In genomic region chr13:39284801-39285388, GRCh38 we compare ENCODE assay signal across 27 cellular contexts.
A peak's percentile ranks its signal among the peaks of the same experiment; 100 is the strongest.
DNase-seq lines count a peak whose midpoint lies in the region; ATAC-seq and TF ChIP-seq lines count a peak whose summit lies in the region.
"Had no signal": no experiment of that assay in that cellular context is flagged by ENCODE, and none has a peak within 500 bp of the region (broad histone marks: within the 10 kb centered on the region; RNA-seq: fewer than 3 reads in every experiment).

No MANE protein-coding gene starts in this region.

- no peak overlapping the region for H3K4me3 Mint-ChIP-seq in naive thymus-derived CD4-positive, alpha-beta T cell
- H3K4me3 Mint-ChIP-seq: activated naive CD8-positive, alpha-beta T cell treated with anti-CD3 and anti-CD28 coated beads, Interleukin-2, amount 10 ng/mL, durations not matched to agents 7 days and 5 days; activated T-helper 1 cell treated with anti-CD3 and anti-CD28 coated beads, Interleukin-12 subunit alpha, Interleukin-12 subunit beta, Interleukin-2, Interleukin-4 antibody, amounts not matched to agents 30 ng/mL and 10 ng/mL and 1 ng/mL, durations not matched to agents 14 hours and 24 hours and 36 hours had no signal

- 57% methylated on average over 8 of the region's 8 CpGs for WGBS in SK-N-SH (ENCODE audit: low lambda C conversion rate)

- DNase-seq in SK-N-SH (no peak), cardiac fibroblast (ENCODE audit: low read depth in 2 of 2) (peak; percentile 33 to 39), left ventricle myocardium inferior (peak; percentile 27), HuH-7.5 (ENCODE audit: low spot score) (no peak)
- DNase-seq in naive thymus-derived CD4-positive, alpha-beta T cell, result no peak
- DNase-seq: 8988T; activated CD4-positive, CD25-positive, alpha-beta regulatory T cell treated with anti-CD3 and anti-CD28 coated beads, Interleukin-2, amount 50 U/mL, for 72 hours; activated naive CD8-positive, alpha-beta T cell treated with anti-CD3 and anti-CD28 coated beads, Interleukin-2, amount 10 ng/mL, durations not matched to agents 7 days and 5 days; C1 segment of cervical spinal cord; caudate nucleus; effector CD4-positive, alpha-beta T cell; GDM1; left lung; NCI-H1092; NCI-H2081 treated with DMSO at 0.1 percent for 48 hours; NCI-H524; ovary; SJCRH30; stimulated activated CD4-positive, alpha-beta T cell treated with anti-CD3 and anti-CD28 coated beads, Interleukin-4, amount 100 ng/mL, for 4 hours; substantia nigra had no signal

- H3K9me3 Mint-ChIP-seq in naive thymus-derived CD4-positive, alpha-beta T cell, result peaks cover 10 to 36% (median 18%) of the 10 kb centered on the region in 11 donors

- no peak for TF ChIP-seq RAD21 in SK-N-SH (IDR thresholded peaks at IDR 0.05; ENCODE audit: low read length)

- H3K4me1 Mint-ChIP-seq in naive thymus-derived CD4-positive, alpha-beta T cell, result no peaks in the 10 kb centered on the region
- H3K4me1 Mint-ChIP-seq: activated naive CD8-positive, alpha-beta T cell treated with anti-CD3 and anti-CD28 coated beads, Interleukin-2, amount 10 ng/mL, durations not matched to agents 7 days and 5 days had no signal

- H3K9ac ChIP-seq in SK-N-SH, result no peak overlapping the region
- H3K9ac ChIP-seq: KMS-11 had no signal

- CTCF ChIA-PET in SK-N-SH (lab: Yijun Ruan, JAX), result interaction anchor here (2.0 kb wide), 1 partner anchor 331 kb away, joined by 8 read pairs; no protein-coding TSS in a partner anchor
- CTCF ChIA-PET in naive thymus-derived CD4-positive, alpha-beta T cell (lab: Charles Lee), result no interaction called here

- TF ChIP-seq CTCF in SK-N-SH (IDR thresholded peaks at IDR 0.05) (0 out of 2 replicates have a peak, but pooled peaks have one; percentile 20), cardiac fibroblast (IDR thresholded peaks at IDR 0.05; ENCODE audit: low read depth, low read length) (no peak), left ventricle myocardium inferior (IDR thresholded peaks at IDR 0.05; ENCODE audit: borderline replicate concordance) (peak; percentile 32)

- H3K36me3 Mint-ChIP-seq in naive thymus-derived CD4-positive, alpha-beta T cell, result peaks cover 0 to 9% (median 0%) of the 10 kb centered on the region in 5 donors
- H3K36me3 Mint-ChIP-seq: activated naive CD8-positive, alpha-beta T cell treated with anti-CD3 and anti-CD28 coated beads, Interleukin-2, amount 10 ng/mL, durations not matched to agents 7 days and 5 days had no signal

- no peak overlapping the region for H2AFZ ChIP-seq in SK-N-SH (ENCODE audit: low read depth)

- no peak overlapping the region; a peak in 1 of 4 replicates for H3K4me3 ChIP-seq in SK-N-SH (ENCODE audit: low read depth in 2 of 2, low read length in 1 of 2)
- no peak overlapping the region for H3K4me3 ChIP-seq in cardiac fibroblast (replicated peaks in 1 of 2; ENCODE audit: low read depth in 2 of 2, low read length in 2 of 2)
- no peak overlapping the region for H3K4me3 ChIP-seq in left ventricle myocardium inferior
- no peak overlapping the region for H3K4me3 ChIP-seq in naive thymus-derived CD4-positive, alpha-beta T cell (ENCODE audit: low read length)
- H3K4me3 ChIP-seq: GM12878, left lung, ovary, SJCRH30, smooth muscle cell had no signal

- POLR2A ChIA-PET in SK-N-SH (lab: Yijun Ruan, JAX), result no interaction called here
- POLR2A ChIA-PET in naive thymus-derived CD4-positive, alpha-beta T cell (lab: Charles Lee), result interaction anchor here (0.6 kb wide), 1 partner anchor 386 kb away, joined by 3 read pairs; no protein-coding TSS in a partner anchor

- H3K9me3 ChIP-seq in SK-N-SH (no peaks in the 10 kb centered on the region; the same call in 1 of the 2 replicates), left ventricle myocardium inferior (replicated peaks) (peaks cover 30% of the 10 kb centered on the region)
- peaks cover 0 to 13% (median 0%) of the 10 kb centered on the region in 3 experiments for H3K9me3 ChIP-seq in naive thymus-derived CD4-positive, alpha-beta T cell (ENCODE audit: control insufficient read depth in 2 of 3, low read length in 3 of 3)
- H3K9me3 ChIP-seq: ovary had no signal

- H3K36me3 ChIP-seq in SK-N-SH (replicated peaks in 1 of 2; ENCODE audit: control insufficient read depth in 1 of 2, insufficient read depth in 2 of 2, low read length in 1 of 2) (no peaks in the 10 kb centered on the region), left ventricle myocardium inferior (peaks cover 6% of the 10 kb centered on the region)
- H3K36me3 ChIP-seq in naive thymus-derived CD4-positive, alpha-beta T cell (ENCODE audit: control insufficient read depth in 2 of 3, insufficient read depth in 3 of 3, low read length in 3 of 3), result no peaks in the 10 kb centered on the region
- H3K36me3 ChIP-seq: left lung, ovary, SJCRH30 had no signal

- H3K79me2 ChIP-seq in SK-N-SH (ENCODE audit: insufficient read depth), result no peaks in the 10 kb centered on the region

- TF ChIP-seq EP300 in SK-N-SH (IDR thresholded peaks at IDR 0.05; ENCODE audit: borderline replicate concordance in 1 of 2, low read depth in 1 of 2, low read length in 1 of 2), result no peak

- no peaks in the 10 kb centered on the region for H4K20me1 ChIP-seq in SK-N-SH (ENCODE audit: insufficient read depth)

- no peak overlapping the region for H3K27ac Mint-ChIP-seq in naive thymus-derived CD4-positive, alpha-beta T cell
- H3K27ac Mint-ChIP-seq: activated naive CD8-positive, alpha-beta T cell treated with anti-CD3 and anti-CD28 coated beads, Interleukin-2, amount 10 ng/mL, durations not matched to agents 7 days and 5 days; activated T-helper 1 cell treated with anti-CD3 and anti-CD28 coated beads, Interleukin-12 subunit alpha, Interleukin-12 subunit beta, Interleukin-2, Interleukin-4 antibody, amounts not matched to agents 30 ng/mL and 10 ng/mL and 1 ng/mL, durations not matched to agents 14 hours and 24 hours and 36 hours had no signal

- no peaks in the 10 kb centered on the region for H3K9me2 ChIP-seq in SK-N-SH

- H3K4me1 ChIP-seq in SK-N-SH (ENCODE audit: control insufficient read depth in 1 of 2, insufficient read depth in 2 of 2, low read depth in 1 of 2, low read length in 1 of 2) (no peaks in the 10 kb centered on the region), left ventricle myocardium inferior (peaks cover 8% of the 10 kb centered on the region)
- H3K4me1 ChIP-seq in naive thymus-derived CD4-positive, alpha-beta T cell (ENCODE audit: control insufficient read depth in 2 of 2, insufficient read depth in 2 of 2, low read length in 2 of 2), result no peaks in the 10 kb centered on the region
- H3K4me1 ChIP-seq: SJCRH30 had no signal

- intact Hi-C loops in left ventricle myocardium inferior (cut with micrococcal nuclease), result no loop called here
- intact Hi-C loops in naive thymus-derived CD4-positive, alpha-beta T cell (cut with micrococcal nuclease), result no loop called here

- H3K27me3 Mint-ChIP-seq in naive thymus-derived CD4-positive, alpha-beta T cell, result peaks cover 12 to 50% (median 35%) of the 10 kb centered on the region in 5 donors

- no peak overlapping the region for H3K27ac ChIP-seq in SK-N-SH (ENCODE audit: low read depth in 2 of 2, low read length in 1 of 2)
- peak overlapping the region; percentile 39 for H3K27ac ChIP-seq in left ventricle myocardium inferior (replicated peaks)
- no peak overlapping the region for H3K27ac ChIP-seq in naive thymus-derived CD4-positive, alpha-beta T cell (ENCODE audit: low read depth, low read length)
- H3K27ac ChIP-seq: KMS-11, left lung, ovary, SJCRH30 had no signal

- no peak overlapping the region for H3K4me2 ChIP-seq in SK-N-SH
- H3K4me2 ChIP-seq: KMS-11, smooth muscle cell had no signal

- ATAC-seq in SK-N-SH treated with all-trans-retinoic acid at 6 μM for 48 hours, result no peak
- no peak for ATAC-seq in naive thymus-derived CD4-positive, alpha-beta T cell
- no peak for ATAC-seq in GM19324 (IDR thresholded peaks at IDR 0.05; ENCODE audit: low FRiP score, unreplicated experiment)
- ATAC-seq in GM19397 (IDR thresholded peaks at IDR 0.05; ENCODE audit: unreplicated experiment), result no peak
- ATAC-seq: GM12878, left lung had no signal

- H3K27me3 ChIP-seq in SK-N-SH (ENCODE audit: insufficient read depth), result 0 out of 2 replicates have a peak, but pooled peaks cover 6% of the 10 kb centered on the region
- H3K27me3 ChIP-seq in left ventricle myocardium inferior (ENCODE audit: low read depth), result no peaks in the 10 kb centered on the region
- H3K27me3 ChIP-seq in naive thymus-derived CD4-positive, alpha-beta T cell (ENCODE audit: control insufficient read depth in 2 of 2, insufficient read depth in 2 of 2, low read length in 2 of 2), result no peaks in the 10 kb centered on the region
- H3K27me3 ChIP-seq: left lung, ovary, SJCRH30 had no signal

- H3F3A ChIP-seq in SK-N-SH (replicated peaks; ENCODE audit: insufficient read depth), result no peaks in the 10 kb centered on the region

TF ChIP-seq in SK-N-SH, 30 proteins besides CTCF, POLR2A, EP300 and RAD21 (continues in another document):
- no peak for TF ChIP-seq YY1 (IDR thresholded peaks at IDR 0.05; ENCODE audit: low read depth)
- no peak for TF ChIP-seq NFIC (IDR thresholded peaks at IDR 0.05; ENCODE audit: borderline replicate concordance)
- TF ChIP-seq PBX3 (IDR thresholded peaks at IDR 0.05), result no peak
- no peak for TF ChIP-seq NRF1 (IDR thresholded peaks at IDR 0.05; ENCODE audit: low read depth, low read length)
- no peak for TF ChIP-seq MEF2A (IDR thresholded peaks at IDR 0.05; ENCODE audit: borderline replicate concordance, low read depth)

TF ChIP-seq in SK-N-SH treated with all-trans-retinoic acid at 6 μM for 48 hours, 23 proteins besides CTCF, POLR2A, EP300 and RAD21:
- TF ChIP-seq ZNF8 (CRISPR knock-in tag; IDR thresholded peaks at IDR 0.05) (no peak), ZC3H10 (CRISPR knock-in tag; IDR thresholded peaks at IDR 0.05) (no peak), TOX (CRISPR knock-in tag; IDR thresholded peaks at IDR 0.05; ENCODE audit: borderline replicate concordance) (no peak), PPARA (CRISPR knock-in tag; IDR thresholded peaks at IDR 0.05; ENCODE audit: borderline replicate concordance) (no peak), ARNTL (CRISPR knock-in tag; IDR thresholded peaks at IDR 0.05; ENCODE audit: borderline replicate concordance, low read depth) (no peak), BACH2 (CRISPR knock-in tag; IDR thresholded peaks at IDR 0.05; ENCODE audit: borderline replicate concordance) (no peak), ZNF70 (CRISPR knock-in tag; IDR thresholded peaks at IDR 0.05) (no peak), ISL1 (CRISPR knock-in tag; IDR thresholded peaks at IDR 0.05) (no peak)

Comparison
In these comparisons a context has a peak if more than half of its experiments do, and no peak if none do; other contexts are left out.
1. DNase-seq: peak in cardiac fibroblast (2 of 2) and left ventricle myocardium inferior (single experiment); none in SK-N-SH (single experiment), naive thymus-derived CD4-positive, alpha-beta T cell (0 of 9) and HuH-7.5 (single experiment).